Comparison of ENCODE assay signal across 10 cellular contexts in genomic region chr10:46541017-46541661, GRCh38. TPM values are rescaled to one million over a fixed set of nuclear protein-coding genes. Genes with fewer than 3 reads are reported as not detected.
DNase-seq lines count a peak whose midpoint lies in the region; ATAC-seq and TF ChIP-seq lines count a peak whose summit lies in the region.
"Had no signal": no experiment of that assay in that cellular context is flagged by ENCODE, and none has a peak within 500 bp of the region (broad histone marks: within the 10 kb centered on the region; RNA-seq: fewer than 3 reads in every experiment).

No MANE protein-coding gene starts in this region.

- H3K4me3 ChIP-seq in breast epithelium, result peak overlapping the region in 2 of 3 donors; percentile 26 to 53
- no peak overlapping the region for H3K4me3 ChIP-seq in mammary epithelial cell (replicated peaks in 1 of 3; ENCODE audit: insufficient read depth in 1 of 3, low read depth in 2 of 3, low read length in 3 of 3)
- peak overlapping the region; percentile 39 for H3K4me3 ChIP-seq in lower lobe of right lung
- H3K4me3 ChIP-seq in aorta (ENCODE audit: low read length in 2 of 2), result no peak overlapping the region

- TF ChIP-seq CTCF in breast epithelium (IDR thresholded peaks at IDR 0.05) (no peak), mammary epithelial cell (conservative IDR thresholded peaks at IDR 0.05 in 1 of 2, IDR thresholded peaks at IDR 0.05 in 1 of 2; ENCODE audit: extremely low read depth in 1 of 2, insufficient read depth in 1 of 2, low read depth in 1 of 2, low read length in 2 of 2) (no peak), lower lobe of right lung (IDR thresholded peaks at IDR 0.05) (peak; percentile 36)

- H3K27ac Mint-ChIP-seq in activated T-helper 1 cell treated with anti-CD3 and anti-CD28 coated beads, Interleukin-12 subunit alpha, Interleukin-12 subunit beta, Interleukin-2, Interleukin-4 antibody, amounts not matched to agents 30 ng/mL and 10 ng/mL and 1 ng/mL, durations not matched to agents 14 hours and 24 hours and 36 hours, result no peak overlapping the region
- H3K27ac Mint-ChIP-seq: memory B cell had no signal

- no peaks in the 10 kb centered on the region for H3K79me2 ChIP-seq in mammary epithelial cell (ENCODE audit: insufficient read depth, low read length)

- DNase-seq in breast epithelium (ENCODE audit: low spot score in 2 of 2) (peak in 1 of 2 donors; percentile 55), mammary epithelial cell (no peak), ecto neural progenitor cell (ENCODE audit: low spot score) (peak; percentile 93), lower lobe of right lung (peak; percentile 76), aorta (peak; percentile 58 to 80)
- no peak for DNase-seq in activated T-helper 1 cell treated with anti-CD3 and anti-CD28 coated beads, Interleukin-12 subunit alpha, Interleukin-12 subunit beta, Interleukin-2, Interleukin-4 antibody, amounts not matched to agents 30 ng/mL and 10 ng/mL and 1 ng/mL, durations not matched to agents 14 hours and 24 hours and 36 hours (ENCODE audit: low spot score)
- DNase-seq: Karpas-422 had no signal

- in situ Hi-C loops in mammary epithelial cell (cut with MboI; ENCODE audit: low sequenced_read_pairs in 2 of 2), result loop anchor here in 1 of 2 donors (25.0 kb wide), 1 partner anchor 304 kb away; no protein-coding TSS in a partner anchor

- H3K27me3 ChIP-seq in breast epithelium (peaks cover 0 to 9% of the 10 kb centered on the region in 2 donors), mammary epithelial cell (ENCODE audit: insufficient read depth, low read length) (peaks cover 12% of the 10 kb centered on the region), lower lobe of right lung (ENCODE audit: low read depth) (peaks cover 17% of the 10 kb centered on the region), aorta (ENCODE audit: control insufficient read depth in 1 of 2, insufficient read depth in 2 of 2, low read length in 1 of 2) (no peaks in the 10 kb centered on the region)

- H3K27ac ChIP-seq in breast epithelium (no peak overlapping the region), mammary epithelial cell (ENCODE audit: insufficient read depth, low read depth, low read length) (no peak overlapping the region), lower lobe of right lung (peak overlapping the region; percentile 71), aorta (ENCODE audit: low read depth in 1 of 2, low read length in 2 of 2) (no peak overlapping the region)

- no peak overlapping the region for H3K4me3 Mint-ChIP-seq in activated T-helper 1 cell treated with anti-CD3 and anti-CD28 coated beads, Interleukin-12 subunit alpha, Interleukin-12 subunit beta, Interleukin-2, Interleukin-4 antibody, amounts not matched to agents 30 ng/mL and 10 ng/mL and 1 ng/mL, durations not matched to agents 14 hours and 24 hours and 36 hours
- H3K4me3 Mint-ChIP-seq: memory B cell had no signal

- BruUV-seq in mammary epithelial cell (replicated peaks; lab: Mats Ljungman, UMichigan), result no TSS peak

- H3K36me3 ChIP-seq in breast epithelium (no peaks in the 10 kb centered on the region), mammary epithelial cell (ENCODE audit: insufficient read depth, low read length) (no peaks in the 10 kb centered on the region), lower lobe of right lung (no peaks in the 10 kb centered on the region), aorta (ENCODE audit: control insufficient read depth in 1 of 2, insufficient read depth in 2 of 2, low read length in 1 of 2) (no peaks in the 10 kb centered on the region)

- H2AFZ ChIP-seq in mammary epithelial cell (ENCODE audit: low read depth, low read length), result no peak overlapping the region

- CTCF ChIA-PET in mammary epithelial cell (lab: Charles Lee; ENCODE audit: low non-redundant PET), result no interaction called here

- 18% methylated on average over 39 of the region's 42 CpGs for WGBS in mammary epithelial cell (ENCODE audit: low coverage, missing lambda C conversion rate)
- 16 to 17% methylated on average over 39 to 42 of the region's 42 CpGs for WGBS in aorta, 2 donors

- no peaks in the 10 kb centered on the region for H3K36me3 Mint-ChIP-seq in activated T-helper 1 cell treated with anti-CD3 and anti-CD28 coated beads, Interleukin-12 subunit alpha, Interleukin-12 subunit beta, Interleukin-2, Interleukin-4 antibody, amounts not matched to agents 30 ng/mL and 10 ng/mL and 1 ng/mL, durations not matched to agents 14 hours and 24 hours and 36 hours (ENCODE audit: low read depth)
- H3K36me3 Mint-ChIP-seq: memory B cell had no signal

- H3K9me3 Mint-ChIP-seq in activated T-helper 1 cell treated with anti-CD3 and anti-CD28 coated beads, Interleukin-12 subunit alpha, Interleukin-12 subunit beta, Interleukin-2, Interleukin-4 antibody, amounts not matched to agents 30 ng/mL and 10 ng/mL and 1 ng/mL, durations not matched to agents 14 hours and 24 hours and 36 hours, result no peaks in the 10 kb centered on the region
- H3K9me3 Mint-ChIP-seq: memory B cell had no signal

- no peak overlapping the region for H3K9ac ChIP-seq in mammary epithelial cell (ENCODE audit: insufficient read depth, low read length)

- no peaks in the 10 kb centered on the region for H3K4me1 Mint-ChIP-seq in activated T-helper 1 cell treated with anti-CD3 and anti-CD28 coated beads, Interleukin-12 subunit alpha, Interleukin-12 subunit beta, Interleukin-2, Interleukin-4 antibody, amounts not matched to agents 30 ng/mL and 10 ng/mL and 1 ng/mL, durations not matched to agents 14 hours and 24 hours and 36 hours (ENCODE audit: low read depth)
- H3K4me1 Mint-ChIP-seq: memory B cell had no signal

- no peaks in the 10 kb centered on the region for H3K9me3 ChIP-seq in breast epithelium
- no peaks in the 10 kb centered on the region for H3K9me3 ChIP-seq in mammary epithelial cell (replicated peaks; ENCODE audit: insufficient read depth, low read length)
- H3K9me3 ChIP-seq in lower lobe of right lung, result no peaks in the 10 kb centered on the region
- H3K9me3 ChIP-seq in aorta (ENCODE audit: control insufficient read depth, low read length), result no peaks in the 10 kb centered on the region

- intact Hi-C loops in breast epithelium (cut with DNase I; ENCODE audit: low total_unique reads) (no loop called here), mammary epithelial cell (cut with micrococcal nuclease) (no loop called here), lower lobe of right lung (cut with DNase I) (no loop called here), aorta (cut with DNase I) (no loop called here)
- intact Hi-C loops in activated T-helper 1 cell treated with anti-CD3 and anti-CD28 coated beads, Interleukin-12 subunit alpha, Interleukin-12 subunit beta, Interleukin-2, Interleukin-4 antibody, amounts not matched to agents 30 ng/mL and 10 ng/mL and 1 ng/mL, durations not matched to agents 14 hours and 24 hours and 36 hours (cut with micrococcal nuclease), result no loop called here

- dilution Hi-C loops in mammary epithelial cell (cut with HindIII; ENCODE audit: low sequenced_read_pairs), result no loop called here

- H3K4me1 ChIP-seq in breast epithelium, result no peaks in the 10 kb centered on the region
- H3K4me1 ChIP-seq in mammary epithelial cell (ENCODE audit: insufficient read depth, low read length), result no peaks in the 10 kb centered on the region
- peaks cover 22% of the 10 kb centered on the region for H3K4me1 ChIP-seq in lower lobe of right lung
- H3K4me1 ChIP-seq in aorta (ENCODE audit: control insufficient read depth in 1 of 2, insufficient read depth in 2 of 2, low read length in 2 of 2), result no peaks in the 10 kb centered on the region

- no peak for TF ChIP-seq POLR2A in breast epithelium (IDR thresholded peaks at IDR 0.05)

- H3K4me2 ChIP-seq in mammary epithelial cell (ENCODE audit: insufficient read depth, low read depth, low read length), result no peak overlapping the region

- H4K20me1 ChIP-seq in mammary epithelial cell (ENCODE audit: insufficient read depth, low read length), result no peaks in the 10 kb centered on the region

- peak; percentile 40 to 44 for ATAC-seq in lower lobe of right lung
- peak; percentile 3 for ATAC-seq in aorta (ENCODE audit: low FRiP score)
- ATAC-seq in HG03469 (IDR thresholded peaks at IDR 0.05; ENCODE audit: unreplicated experiment), result no peak
- ATAC-seq in HG02981 (IDR thresholded peaks at IDR 0.05; ENCODE audit: unreplicated experiment), result no peak

- H3K27me3 Mint-ChIP-seq in activated T-helper 1 cell treated with anti-CD3 and anti-CD28 coated beads, Interleukin-12 subunit alpha, Interleukin-12 subunit beta, Interleukin-2, Interleukin-4 antibody, amounts not matched to agents 30 ng/mL and 10 ng/mL and 1 ng/mL, durations not matched to agents 14 hours and 24 hours and 36 hours (ENCODE audit: insufficient read depth), result peaks cover 36% of the 10 kb centered on the region

RNA-seq across cellular contexts. Expression of gene GPRIN2, which starts 15.3 kb away (rescaled TPM):
- 1 to 10 TPM in 2 of 3 donors, not detected in 1; 5.9 to 6.9 TPM for total RNA-seq in breast epithelium
- 1 to 10 TPM in 1 of 2 donors, under 1 TPM in 1; 0.54 to 3.7 TPM for total RNA-seq in mammary epithelial cell
- 0.20 TPM for polyA plus RNA-seq in mammary epithelial cell
- not detected for polyA minus RNA-seq in mammary epithelial cell
- total RNA-seq in lower lobe of right lung, result 42.1 TPM
- 1 to 10 TPM in 1 of 2 donors, under 1 TPM in 1; 0.36 to 1.2 TPM for total RNA-seq in aorta
- polyA plus RNA-seq in aorta, result 1 to 10 TPM in 1 of 2 donors, under 1 TPM in 1; 0.54 to 4.0 TPM
- not detected in 2 replicates for total RNA-seq in activated T-helper 1 cell treated with anti-CD3 and anti-CD28 coated beads, Interleukin-12 subunit alpha, Interleukin-12 subunit beta, Interleukin-2, Interleukin-4 antibody, amounts not matched to agents 30 ng/mL and 10 ng/mL and 1 ng/mL, durations not matched to agents 14 hours and 24 hours and 36 hours

RNA-seq across cellular contexts. Expression of gene SYT15, which starts 37.8 kb away (rescaled TPM):
- 1 to 10 TPM; 1.6 to 5.9 (median 3.8) TPM for total RNA-seq in breast epithelium
- total RNA-seq in mammary epithelial cell, result under 1 TPM; under 0.01 to 0.68 TPM
- 0.07 TPM for polyA plus RNA-seq in mammary epithelial cell
- polyA minus RNA-seq in mammary epithelial cell, result not detected
- total RNA-seq in lower lobe of right lung, result 34.5 TPM
- total RNA-seq in aorta, result 10 to 100 TPM in 1 of 2 donors, 1 to 10 TPM in 1; 8.8 to 24.8 TPM
- under 1 TPM; 0.13 to 0.79 TPM for polyA plus RNA-seq in aorta
- 0.96 and 1.5 TPM in 2 replicates for total RNA-seq in activated T-helper 1 cell treated with anti-CD3 and anti-CD28 coated beads, Interleukin-12 subunit alpha, Interleukin-12 subunit beta, Interleukin-2, Interleukin-4 antibody, amounts not matched to agents 30 ng/mL and 10 ng/mL and 1 ng/mL, durations not matched to agents 14 hours and 24 hours and 36 hours

Comparison
In these comparisons a context has a peak if more than half of its experiments do, and no peak if none do; other contexts are left out.
1. H3K4me3 ChIP-seq: peak in breast epithelium (2 of 3) and lower lobe of right lung (single experiment); none in mammary epithelial cell (0 of 3) and aorta (0 of 2).
2. DNase-seq: peak in ecto neural progenitor cell (single experiment), lower lobe of right lung (single experiment) and aorta (2 of 2); none in mammary epithelial cell (single experiment) and activated T-helper 1 cell treated with anti-CD3 and anti-CD28 coated beads, Interleukin-12 subunit alpha, Interleukin-12 subunit beta, Interleukin-2, Interleukin-4 antibody, amounts not matched to agents 30 ng/mL and 10 ng/mL and 1 ng/mL, durations not matched to agents 14 hours and 24 hours and 36 hours (single experiment).
3. ATAC-seq: peak in lower lobe of right lung (2 of 2) and aorta (single experiment); none in HG03469 (single experiment) and HG02981 (single experiment).